In the genomic region with DNA sequence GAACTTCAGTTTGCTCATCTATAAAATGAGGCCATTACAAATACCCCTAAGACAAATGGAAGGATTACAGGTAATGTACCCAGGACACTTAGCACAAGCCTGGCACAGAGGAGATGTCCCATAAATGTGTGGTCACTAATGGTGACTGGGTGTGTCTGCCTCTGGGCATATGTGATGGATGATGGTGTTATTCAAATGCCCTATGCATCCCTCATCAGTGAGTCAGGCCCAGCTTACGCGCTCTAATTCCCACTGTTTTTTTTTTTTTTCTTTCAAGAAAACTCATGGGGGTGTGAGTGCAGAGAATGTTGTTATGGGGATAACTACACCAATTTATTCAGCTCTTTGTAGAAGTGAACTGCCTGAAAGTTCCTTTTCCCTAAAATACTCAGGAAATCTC, we compare ENCODE assay signal across 16 cellular contexts. TPM values are rescaled to one million over a fixed set of nuclear protein-coding genes. Genes with fewer than 3 reads are reported as not detected.
A peak's percentile ranks its signal among the peaks of the same experiment; 100 is the strongest.
DNase-seq lines count a peak whose midpoint lies in the region; ATAC-seq and TF ChIP-seq lines count a peak whose summit lies in the region.
"Had no signal": no experiment of that assay in that cellular context is flagged by ENCODE, and none has a peak within 500 bp of the region (broad histone marks: within the 10 kb centered on the region; RNA-seq: fewer than 3 reads in every experiment).

No MANE protein-coding gene starts in this region.

- ATAC-seq in HG03095 (IDR thresholded peaks at IDR 0.05; ENCODE audit: unreplicated experiment) (no peak), GM21528 (IDR thresholded peaks at IDR 0.05; ENCODE audit: low FRiP score, unreplicated experiment) (no peak)
- ATAC-seq: activated naive CD8-positive, alpha-beta T cell treated with anti-CD3 and anti-CD28 coated beads, Interleukin-2, amount 50 U/mL, for 24 hours had no signal

- peak overlapping the region; percentile 53 for H3K27ac ChIP-seq in hepatocyte
- H3K27ac ChIP-seq: ovary, WERI-Rb-1 had no signal

- no peaks in the 10 kb centered on the region for H3K9me2 ChIP-seq in hepatocyte (replicated peaks; ENCODE audit: insufficient read depth)

- no peaks in the 10 kb centered on the region for H3K36me3 ChIP-seq in hepatocyte (replicated peaks; ENCODE audit: insufficient read depth, low read depth)
- H3K36me3 ChIP-seq: ovary, WERI-Rb-1 had no signal

- H3K4me3 ChIP-seq in astrocyte of the spinal cord (ENCODE audit: low read depth, low read length): no peak overlapping the region
- H3K4me3 ChIP-seq in hepatocyte: no peak overlapping the region
- H3K4me3 ChIP-seq: ovary had no signal

- no peaks in the 10 kb centered on the region for H3K9me3 ChIP-seq in hepatocyte (ENCODE audit: low read depth)
- H3K9me3 ChIP-seq: ovary had no signal

- 91% methylated on average over 2 of the region's 2 CpGs for WGBS in hepatocyte (ENCODE audit: low lambda C conversion rate, missing lambda C conversion rate)

- in situ Hi-C loops in ACHN (cut with HindIII; ENCODE audit: low pct_ligation_motif_present, low pct_unique_long_range_greater_than_20kb, low sequenced_read_pairs) (no loop called here), astrocyte of the spinal cord (cut with HindIII; ENCODE audit: low sequenced_read_pairs) (no loop called here)

- H3K27me3 ChIP-seq in hepatocyte: no peaks in the 10 kb centered on the region
- H3K27me3 ChIP-seq: ovary had no signal

- H2AFZ ChIP-seq in hepatocyte: no peak overlapping the region

- DNase-seq in ACHN: peak; percentile 34
- peak; percentile 79 for DNase-seq in HPDE6-E6E7 (ENCODE audit: extremely low spot score)
- peak; percentile 45 for DNase-seq in astrocyte of the spinal cord (ENCODE audit: low read depth, low spot score)
- no peak for DNase-seq in hepatocyte (ENCODE audit: low spot score)
- DNase-seq in retina: no peak
- DNase-seq in activated gamma-delta T cell (lab: John Stamatoyannopoulos, UW): no peak
- DNase-seq: activated naive CD8-positive, alpha-beta T cell treated with anti-CD3 and anti-CD28 coated beads, Interleukin-2, amount 50 U/mL, for 24 hours; DND-41; H9; NCI-H524; ovary; Right ventricle myocardium superior; stimulated activated CD4-positive, alpha-beta T cell treated with anti-CD3 and anti-CD28 coated beads, Interleukin-1b, Interleukin-23, amount 100 ng/mL, for 48 hours; WERI-Rb-1 had no signal

- H3K79me2 ChIP-seq in hepatocyte: no peaks in the 10 kb centered on the region

- H3K4me2 ChIP-seq in hepatocyte: no peak overlapping the region

- TF ChIP-seq CTCF in astrocyte of the spinal cord (IDR thresholded peaks at IDR 0.05; ENCODE audit: low read depth, low read length) (no peak), hepatocyte (IDR thresholded peaks at IDR 0.05; ENCODE audit: poor library complexity) (no peak)

- no peaks in the 10 kb centered on the region for H4K20me1 ChIP-seq in hepatocyte (ENCODE audit: insufficient read depth, poor library complexity, severe bottlenecking)

- peaks cover 6% of the 10 kb centered on the region for H3K4me1 ChIP-seq in hepatocyte (ENCODE audit: insufficient read depth)

RNA-seq across cellular contexts. Expression of a gene that starts 23.6 kb away (rescaled TPM):
- 12.0 and 13.9 TPM in 2 replicates for total RNA-seq in hepatocyte
- polyA plus RNA-seq in hepatocyte: 7.6 and 14.1 TPM in 2 replicates

Comparison
In these comparisons a context has a peak if more than half of its experiments do, and no peak if none do; other contexts are left out.
1. DNase-seq: peak in ACHN (single experiment), HPDE6-E6E7 (single experiment) and astrocyte of the spinal cord (single experiment); none in hepatocyte (single experiment), retina (single experiment) and activated gamma-delta T cell (single experiment).